In the genomic region with DNA sequence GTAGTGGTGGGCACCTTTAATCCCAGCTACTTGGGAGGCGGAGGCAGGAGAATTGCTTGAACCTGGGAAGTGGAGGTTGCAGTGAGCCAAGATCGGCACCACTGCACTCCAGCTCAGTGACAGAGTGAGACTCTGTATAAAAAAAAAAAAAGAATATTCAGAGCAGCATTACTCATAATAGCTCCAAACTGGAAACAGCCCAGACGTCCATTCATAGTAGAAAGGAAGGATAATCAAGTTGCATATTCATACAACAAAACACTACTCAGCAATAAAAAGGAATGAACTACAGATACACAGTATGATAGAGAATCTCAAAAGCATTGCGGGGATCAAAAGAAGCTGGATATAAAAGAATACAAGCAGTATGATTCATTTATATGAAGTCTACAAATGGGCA, we compare ENCODE assay signal across 2 cellular contexts.
A peak's percentile ranks its signal among the peaks of the same experiment; 100 is the strongest.
TF ChIP-seq lines count a peak whose summit lies in the region.

No MANE protein-coding gene starts in this region.

TF ChIP-seq in A549, 52 proteins besides CTCF, POLR2A, EP300 and RAD21:
- TF ChIP-seq RCOR1 (IDR thresholded peaks at IDR 0.05; ENCODE audit: low read depth, low read length) (no peak), ZC3H11A (IDR thresholded peaks at IDR 0.05) (no peak), MAFK (IDR thresholded peaks at IDR 0.05; ENCODE audit: partially characterized antibody) (peak; percentile 41), CBX8 (IDR thresholded peaks at IDR 0.05) (no peak), FOXS1 (CRISPR knock-in tag; IDR thresholded peaks at IDR 0.05) (no peak), EHMT2 (IDR thresholded peaks at IDR 0.05; ENCODE audit: low read depth) (no peak), MYC (IDR thresholded peaks at IDR 0.05; ENCODE audit: borderline replicate concordance, low read length) (no peak)
- TF ChIP-seq, protein P1, sequence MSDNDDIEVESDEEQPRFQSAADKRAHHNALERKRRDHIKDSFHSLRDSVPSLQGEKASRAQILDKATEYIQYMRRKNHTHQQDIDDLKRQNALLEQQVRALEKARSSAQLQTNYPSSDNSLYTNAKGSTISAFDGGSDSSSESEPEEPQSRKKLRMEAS (IDR thresholded peaks at IDR 0.05), result no peak

TF ChIP-seq in IMR-90, 13 proteins besides CTCF, POLR2A, EP300 and RAD21:
- peak; percentile 73 for TF ChIP-seq MAFK (IDR thresholded peaks at IDR 0.05; ENCODE audit: low read depth, low read length)
- TF ChIP-seq, protein P2, sequence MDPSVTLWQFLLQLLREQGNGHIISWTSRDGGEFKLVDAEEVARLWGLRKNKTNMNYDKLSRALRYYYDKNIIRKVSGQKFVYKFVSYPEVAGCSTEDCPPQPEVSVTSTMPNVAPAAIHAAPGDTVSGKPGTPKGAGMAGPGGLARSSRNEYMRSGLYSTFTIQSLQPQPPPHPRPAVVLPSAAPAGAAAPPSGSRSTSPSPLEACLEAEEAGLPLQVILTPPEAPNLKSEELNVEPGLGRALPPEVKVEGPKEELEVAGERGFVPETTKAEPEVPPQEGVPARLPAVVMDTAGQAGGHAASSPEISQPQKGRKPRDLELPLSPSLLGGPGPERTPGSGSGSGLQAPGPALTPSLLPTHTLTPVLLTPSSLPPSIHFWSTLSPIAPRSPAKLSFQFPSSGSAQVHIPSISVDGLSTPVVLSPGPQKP (IDR thresholded peaks at IDR 0.05; ENCODE audit: borderline replicate concordance, low read depth, low read length), result no peak
TF ChIP-seq in IMR-90: peak in this region for 1.
